In genomic region chr1:230552880-230553279, GRCh38 we compare ENCODE assay signal across 34 cellular contexts.
"Had no signal": no experiment of that assay in that cellular context is flagged by ENCODE, and none has a peak within 500 bp of the region (broad histone marks: within the 10 kb centered on the region; RNA-seq: fewer than 3 reads in every experiment).

No MANE protein-coding gene starts in this region.

- H3K27ac ChIP-seq: KMS-11 had no signal

- H3K36me3 ChIP-seq: MG63 had no signal

- H3K4me3 ChIP-seq: MG63 had no signal

- DNase-seq: Karpas-422, Kasumi-1, KG1, MG63, MM.1S, MV-4-11, NCI-H1048, NCI-H1092, NCI-H1092 treated with DMSO at 0.1 percent for 48 hours, NCI-H1105, NCI-H1105 treated with DMSO at 0.1 percent for 48 hours, NCI-H1417, NCI-H1417 treated with DMSO at 0.1 percent for 48 hours, NCI-H1436, NCI-H1436 treated with DMSO at 0.1 percent for 48 hours, NCI-H146, NCI-H1694, NCI-H1694 treated with DMSO at 0.1 percent for 48 hours, NCI-H187, NCI-H187 treated with DMSO at 0.1 percent for 48 hours, NCI-H1930, NCI-H2029, NCI-H2029 treated with DMSO at 0.1 percent for 48 hours, NCI-H2081, NCI-H2081 treated with DMSO at 0.1 percent for 48 hours, NCI-H2107, NCI-H2171, NCI-H2171 treated with DMSO at 0.1 percent for 48 hours, NCI-H2227 treated with DMSO at 0.1 percent for 48 hours, NCI-H226, NCI-H345, NCI-H446, NCI-H446 treated with DMSO at 0.1 percent for 48 hours had no signal

- H3K9me3 ChIP-seq: MG63 had no signal
